4 cellular contexts compared by ENCODE assay signal in genomic region chr15:41128174-41128902, GRCh38.
TF ChIP-seq lines count a peak whose summit lies in the region.

No MANE protein-coding gene starts in this region.

TF ChIP-seq in SK-N-SH treated with all-trans-retinoic acid at 6 μM for 48 hours, 23 proteins besides CTCF, POLR2A, EP300 and RAD21:
- no peak for TF ChIP-seq CSDC2 (CRISPR knock-in tag; IDR thresholded peaks at IDR 0.05)
- peak; percentile 49; the same call in 1 of the 2 replicates for TF ChIP-seq TCF4 (CRISPR knock-in tag; IDR thresholded peaks at IDR 0.05; ENCODE audit: borderline replicate concordance)

TF ChIP-seq in SK-N-SH, 30 proteins besides CTCF, POLR2A, EP300 and RAD21:
- no peak for TF ChIP-seq FOSL2 (IDR thresholded peaks at IDR 0.05; ENCODE audit: borderline replicate concordance, low read depth)
- TF ChIP-seq USF2 (IDR thresholded peaks at IDR 0.05; ENCODE audit: borderline replicate concordance, low read depth, low read length): no peak
- no peak for TF ChIP-seq MEF2A (IDR thresholded peaks at IDR 0.05; ENCODE audit: borderline replicate concordance, low read depth)
- TF ChIP-seq RCOR1 (IDR thresholded peaks at IDR 0.05; ENCODE audit: low read length): no peak
- TF ChIP-seq POLR2AphosphoS5 (IDR thresholded peaks at IDR 0.05; ENCODE audit: low read depth, low read length): no peak
- TF ChIP-seq SMC3 (IDR thresholded peaks at IDR 0.05; ENCODE audit: low read depth, low read length): no peak
- no peak for TF ChIP-seq EZH2phosphoT487 (IDR thresholded peaks at IDR 0.05; ENCODE audit: borderline replicate concordance, low read depth)
- no peak for TF ChIP-seq JUND (IDR thresholded peaks at IDR 0.05)

TF ChIP-seq in HCT116, 20 proteins besides CTCF, POLR2A, EP300 and RAD21:
- TF ChIP-seq ATF3 (IDR thresholded peaks at IDR 0.05): no peak
- no peak for TF ChIP-seq YY1 (IDR thresholded peaks at IDR 0.05; ENCODE audit: extremely low read depth, insufficient replicate concordance, low read depth, low read length)
- no peak for TF ChIP-seq EZH2 (IDR thresholded peaks at IDR 0.05)
- no peak for TF ChIP-seq JUND (IDR thresholded peaks at IDR 0.05)
- no peak for TF ChIP-seq EZH2phosphoT487 (IDR thresholded peaks at IDR 0.05; ENCODE audit: borderline replicate concordance)
- no peak for TF ChIP-seq CBX3 (IDR thresholded peaks at IDR 0.05; ENCODE audit: low read depth)
- TF ChIP-seq ZFX (IDR thresholded peaks at IDR 0.05): no peak
- TF ChIP-seq ZNF274 (IDR thresholded peaks at IDR 0.05; ENCODE audit: low read depth, low read length): no peak
- no peak for TF ChIP-seq SP1 (IDR thresholded peaks at IDR 0.05; ENCODE audit: low read depth)
- TF ChIP-seq CEBPB (IDR thresholded peaks at IDR 0.05; ENCODE audit: low read depth): no peak
- TF ChIP-seq MAX (IDR thresholded peaks at IDR 0.05): no peak
- no peak for TF ChIP-seq EGR1 (IDR thresholded peaks at IDR 0.05; ENCODE audit: low read depth)
- no peak for TF ChIP-seq TCF7L2 (IDR thresholded peaks at IDR 0.05; ENCODE audit: borderline replicate concordance, extremely low read depth, insufficient read depth, insufficient read length)
- no peak for TF ChIP-seq FOSL1 (IDR thresholded peaks at IDR 0.05; ENCODE audit: low read depth)

TF ChIP-seq in HepG2, 621 proteins besides CTCF, POLR2A, EP300 and RAD21:
- TF ChIP-seq HNF1A (IDR thresholded peaks at IDR 0.05; ENCODE audit: low read depth) (peak; percentile 75; the same call in 1 of the 2 replicates), HNF1A (CRISPR knock-in tag; IDR thresholded peaks at IDR 0.05; ENCODE audit: borderline replicate concordance) (peak; percentile 29; the same call in 1 of the 2 replicates), FOXA3 (CRISPR knock-in tag; IDR thresholded peaks at IDR 0.05) (peak; percentile 51), DRAP1 (CRISPR knock-in tag; IDR thresholded peaks at IDR 0.05) (no peak), FIP1L1 (IDR thresholded peaks at IDR 0.05; ENCODE audit: borderline replicate concordance, insufficient read depth, low read depth, low read length) (no peak), FOXP1 (IDR thresholded peaks at IDR 0.05) (no peak), FOXP1 (CRISPR knock-in tag; IDR thresholded peaks at IDR 0.05) (0 out of 2 replicates have a peak, but pooled peaks have one; percentile 19), ZNF770 (CRISPR knock-in tag; IDR thresholded peaks at IDR 0.05) (peak; percentile 83), GABPA (IDR thresholded peaks at IDR 0.05; ENCODE audit: low read depth, low read length) (no peak), GABPA (CRISPR knock-in tag; IDR thresholded peaks at IDR 0.05; ENCODE audit: low read depth) (no peak), ZNF362 (CRISPR knock-in tag; IDR thresholded peaks at IDR 0.05; ENCODE audit: borderline replicate concordance) (peak; percentile 50; the same call in 1 of the 2 replicates), ARID4A (CRISPR knock-in tag; IDR thresholded peaks at IDR 0.05; ENCODE audit: borderline replicate concordance) (no peak), PPARG (CRISPR knock-in tag; conservative IDR thresholded peaks at IDR 0.05) (peak; percentile 45; the same call in 1 of the 2 replicates), SNAI1 (CRISPR knock-in tag; IDR thresholded peaks at IDR 0.05; ENCODE audit: borderline replicate concordance) (no peak), RARA (CRISPR knock-in tag; IDR thresholded peaks at IDR 0.05) (peak; percentile 46), ATF3 (CRISPR knock-in tag; IDR thresholded peaks at IDR 0.05) (no peak), RXRB (CRISPR knock-in tag; IDR thresholded peaks at IDR 0.05; ENCODE audit: borderline replicate concordance) (peak; percentile 9; the same call in 1 of the 2 replicates), MIXL1 (CRISPR knock-in tag; IDR thresholded peaks at IDR 0.05) (peak; percentile 53; the same call in 1 of the 2 replicates), SRF (IDR thresholded peaks at IDR 0.05; ENCODE audit: low read depth, low read length) (peak; percentile 34; the same call in 1 of the 2 replicates), HMG20A (CRISPR knock-in tag; IDR thresholded peaks at IDR 0.05; ENCODE audit: borderline replicate concordance) (0 out of 2 replicates have a peak, but pooled peaks have one; percentile 20), ZMYM3 (CRISPR knock-in tag; IDR thresholded peaks at IDR 0.05) (0 out of 2 replicates have a peak, but pooled peaks have one; percentile 10)
TF ChIP-seq in HepG2: peak in this region for 12.
